8 cellular contexts compared by ENCODE assay signal in genomic region chr20:49805224-49805876, GRCh38. TPM values are rescaled to one million over a fixed set of nuclear protein-coding genes. Genes with fewer than 3 reads are reported as not detected.
A peak's percentile ranks its signal among the peaks of the same experiment; 100 is the strongest.
DNase-seq lines count a peak whose midpoint lies in the region; ATAC-seq lines count a peak whose summit lies in the region.
"Not testable (repeated sequence)": the region's sequence is repeated elsewhere in the genome, so short reads cannot be mapped to it uniquely, and the experiment has no call there.

No MANE protein-coding gene starts in this region.

- peak; percentile 3 to 80 (median 21) for DNase-seq in CD4-positive, CD25-positive, alpha-beta regulatory T cell
- DNase-seq in activated CD4-positive, alpha-beta T cell treated with anti-CD3 and anti-CD28 coated beads, Interleukin-2, amount 50 U/mL, for 24 hours (ENCODE audit: low read depth in 1 of 2, low spot score in 1 of 2): peak; percentile 18 to 58
- peak; percentile 44 for DNase-seq in kidney glomerular epithelial cell (lab: John Stamatoyannopoulos, UW)
- DNase-seq in stimulated activated CD4-positive, alpha-beta T cell treated with anti-CD3 and anti-CD28 coated beads, Interleukin-4, amount 100 ng/mL, for 4 hours: peak; percentile 9 to 26

- H3K36me3 Mint-ChIP-seq in CD4-positive, CD25-positive, alpha-beta regulatory T cell; IgD-negative memory B cell; activated naive CD4-positive, alpha-beta T cell treated with anti-CD3 and anti-CD28 coated beads, Interleukin-2, amount 50 U/mL, for 24 hours: not testable (repeated sequence)

- H3K36me3 ChIP-seq in CD4-positive, CD25-positive, alpha-beta regulatory T cell (ENCODE audit: control insufficient read depth, insufficient read depth, low read length): not testable (repeated sequence)

- H3K27me3 ChIP-seq in CD4-positive, CD25-positive, alpha-beta regulatory T cell (ENCODE audit: control insufficient read depth, insufficient read depth, low read length): not testable (repeated sequence)

- not testable (repeated sequence) for H3K27me3 Mint-ChIP-seq in CD4-positive, CD25-positive, alpha-beta regulatory T cell; IgD-negative memory B cell; activated naive CD4-positive, alpha-beta T cell treated with anti-CD3 and anti-CD28 coated beads, Interleukin-2, amount 50 U/mL, for 24 hours

- peaks cover 23 to 37% (median 30%) of the 10 kb centered on the region in 4 donors for H3K4me1 Mint-ChIP-seq in CD4-positive, CD25-positive, alpha-beta regulatory T cell
- H3K4me1 Mint-ChIP-seq in IgD-negative memory B cell: peaks cover 25 to 31% (median 27%) of the 10 kb centered on the region in 3 donors
- peaks cover 27% of the 10 kb centered on the region for H3K4me1 Mint-ChIP-seq in activated naive CD4-positive, alpha-beta T cell treated with anti-CD3 and anti-CD28 coated beads, Interleukin-2, amount 50 U/mL, for 24 hours

- peak overlapping the region; percentile 46 to 79 (median 60) for H3K4me3 Mint-ChIP-seq in CD4-positive, CD25-positive, alpha-beta regulatory T cell
- peak overlapping the region in 2 of 4 donors; percentile 54 to 74 for H3K4me3 Mint-ChIP-seq in IgD-negative memory B cell
- not testable (repeated sequence) for H3K4me3 Mint-ChIP-seq in activated naive CD4-positive, alpha-beta T cell treated with anti-CD3 and anti-CD28 coated beads, Interleukin-2, amount 50 U/mL, for 24 hours

- ATAC-seq in CD4-positive, CD25-positive, alpha-beta regulatory T cell (ENCODE audit: low read depth in 2 of 2): peak; percentile 57 to 67
- ATAC-seq in GM19023 (IDR thresholded peaks at IDR 0.05; ENCODE audit: unreplicated experiment) (peak; percentile 50), HG02870 (IDR thresholded peaks at IDR 0.05; ENCODE audit: unreplicated experiment) (peak; percentile 38)

- not testable (repeated sequence) for H3K9me3 Mint-ChIP-seq in CD4-positive, CD25-positive, alpha-beta regulatory T cell; IgD-negative memory B cell; activated naive CD4-positive, alpha-beta T cell treated with anti-CD3 and anti-CD28 coated beads, Interleukin-2, amount 50 U/mL, for 24 hours

- peak overlapping the region; percentile 64 for H3K27ac ChIP-seq in CD4-positive, CD25-positive, alpha-beta regulatory T cell (ENCODE audit: insufficient read depth, low read length, poor library complexity, severe bottlenecking)

- peak overlapping the region; percentile 46 for H3K4me3 ChIP-seq in CD4-positive, CD25-positive, alpha-beta regulatory T cell (ENCODE audit: low read depth, low read length)

- H3K9me3 ChIP-seq in CD4-positive, CD25-positive, alpha-beta regulatory T cell (ENCODE audit: control insufficient read depth in 2 of 2, low read length in 2 of 2): not testable (repeated sequence)

- H3K27ac Mint-ChIP-seq in CD4-positive, CD25-positive, alpha-beta regulatory T cell: peak overlapping the region; percentile 57 to 91 (median 68)
- H3K27ac Mint-ChIP-seq in IgD-negative memory B cell: peak overlapping the region in 2 of 3 donors; percentile 28 to 70
- peak overlapping the region; percentile 65 for H3K27ac Mint-ChIP-seq in activated naive CD4-positive, alpha-beta T cell treated with anti-CD3 and anti-CD28 coated beads, Interleukin-2, amount 50 U/mL, for 24 hours

- H3K4me1 ChIP-seq in CD4-positive, CD25-positive, alpha-beta regulatory T cell (ENCODE audit: control insufficient read depth, insufficient read depth, low read length, poor library complexity, severe bottlenecking): peaks cover 35% of the 10 kb centered on the region

RNA-seq across cellular contexts. Expression of gene SLC9A8, which starts 7.3 kb away (rescaled TPM):
- 47.4 TPM for total RNA-seq in CD4-positive, CD25-positive, alpha-beta regulatory T cell
- 1 to 10 TPM; 4.9 to 8.7 (median 7.0) TPM for polyA plus RNA-seq in CD4-positive, CD25-positive, alpha-beta regulatory T cell
- 13.2 TPM for polyA plus RNA-seq in IgD-negative memory B cell

Comparison
In these comparisons a context has a peak if more than half of its experiments do, and no peak if none do; other contexts are left out.
1. Peak in every context shown above with its lines: DNase-seq, ATAC-seq, H3K4me3 ChIP-seq and H3K27ac ChIP-seq.